13 cellular contexts compared by ENCODE assay signal in the genomic region with DNA sequence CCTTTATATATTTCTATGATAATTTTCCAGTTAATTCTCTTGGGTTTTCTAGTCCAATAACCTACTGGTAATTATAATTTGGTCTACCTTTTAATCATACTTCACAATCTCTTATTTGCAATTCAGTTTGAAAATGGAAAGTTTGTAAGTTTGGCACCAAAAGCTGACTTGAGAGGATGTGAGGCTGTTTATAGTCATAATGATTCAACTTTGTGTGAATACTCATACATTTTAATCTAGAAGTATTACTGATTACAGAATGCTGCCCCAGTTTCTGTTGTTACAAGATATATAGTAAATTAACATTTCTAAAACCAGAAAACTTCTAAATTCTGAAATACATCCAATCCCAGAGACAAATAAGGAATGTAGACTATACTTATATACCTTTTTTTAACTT.
"Had no signal": no experiment of that assay in that cellular context is flagged by ENCODE, and none has a peak within 500 bp of the region (broad histone marks: within the 10 kb centered on the region; RNA-seq: fewer than 3 reads in every experiment).

No MANE protein-coding gene starts in this region.

- H3K27ac ChIP-seq: esophagus muscularis mucosa, gastroesophageal sphincter, pancreas, thoracic aorta had no signal

- H3K4me3 ChIP-seq: esophagus muscularis mucosa, gastroesophageal sphincter, pancreas, thoracic aorta had no signal

- H3K9me3 ChIP-seq: esophagus muscularis mucosa, gastroesophageal sphincter, pancreas, thoracic aorta had no signal

- ATAC-seq: activated CD8-positive, alpha-beta T cell treated with anti-CD3 and anti-CD28 coated beads for 36 hours; gastroesophageal sphincter; pancreas; stimulated activated naive CD8-positive, alpha-beta T cell treated with anti-CD3 and anti-CD28 coated beads, Interleukin-15, amount 100 ng/mL, for 72 hours had no signal

- DNase-seq: activated CD4-positive, alpha-beta T cell treated with anti-CD3 and anti-CD28 coated beads for 1 hour; activated CD8-positive, alpha-beta memory T cell treated with anti-CD3 and anti-CD28 coated beads, Interleukin-2, amount 50 U/mL, for 4 hours; activated CD8-positive, alpha-beta T cell treated with anti-CD3 and anti-CD28 coated beads for 36 hours; activated naive CD4-positive, alpha-beta T cell treated with Interleukin-2 at 50 U/mL for 16 hours; endodermal cell; kidney glomerular epithelial cell; pancreas; stimulated activated CD4-positive, alpha-beta T cell treated with anti-CD3 and anti-CD28 coated beads, Interleukin-4, amount 100 ng/mL, for 24 hours; stimulated activated naive CD8-positive, alpha-beta T cell treated with anti-CD3 and anti-CD28 coated beads, Interleukin-15, amount 100 ng/mL, for 72 hours; SW 1271 had no signal

- H3K27me3 ChIP-seq: esophagus muscularis mucosa, gastroesophageal sphincter, pancreas had no signal

- H3K4me1 ChIP-seq: pancreas had no signal

- H3K36me3 ChIP-seq: esophagus muscularis mucosa, gastroesophageal sphincter, pancreas, thoracic aorta had no signal
